ENCODE assay signal across 1 cellular context in genomic region chr2:50786345-50786744, GRCh38.
TF ChIP-seq lines count a peak whose summit lies in the region.

No MANE protein-coding gene starts in this region.

TF ChIP-seq in WTC11, 78 proteins besides CTCF, POLR2A, EP300 and RAD21 (continued from another document):
- no peak for TF ChIP-seq TCF7 (CRISPR knock-in tag; IDR thresholded peaks at IDR 0.05; ENCODE audit: low read depth)
- TF ChIP-seq TEAD4 (CRISPR knock-in tag; IDR thresholded peaks at IDR 0.05), result no peak
- TF ChIP-seq USF2 (CRISPR knock-in tag; IDR thresholded peaks at IDR 0.05), result no peak
- TF ChIP-seq ZNF281 (CRISPR knock-in tag; IDR thresholded peaks at IDR 0.05), result no peak
- no peak for TF ChIP-seq ATF2 (CRISPR knock-in tag; IDR thresholded peaks at IDR 0.05; ENCODE audit: borderline replicate concordance, low read depth)
- no peak for TF ChIP-seq IRF1 (CRISPR knock-in tag; IDR thresholded peaks at IDR 0.05)
- no peak for TF ChIP-seq ZNF423 (CRISPR knock-in tag; IDR thresholded peaks at IDR 0.05)
- no peak for TF ChIP-seq CDX4 (CRISPR knock-in tag; IDR thresholded peaks at IDR 0.05; ENCODE audit: borderline replicate concordance)
- no peak for TF ChIP-seq E2F5 (CRISPR knock-in tag; IDR thresholded peaks at IDR 0.05)
TF ChIP-seq in WTC11: peak in this region for 0.
